Comparison of ENCODE assay signal across 29 cellular contexts in the genomic region with DNA sequence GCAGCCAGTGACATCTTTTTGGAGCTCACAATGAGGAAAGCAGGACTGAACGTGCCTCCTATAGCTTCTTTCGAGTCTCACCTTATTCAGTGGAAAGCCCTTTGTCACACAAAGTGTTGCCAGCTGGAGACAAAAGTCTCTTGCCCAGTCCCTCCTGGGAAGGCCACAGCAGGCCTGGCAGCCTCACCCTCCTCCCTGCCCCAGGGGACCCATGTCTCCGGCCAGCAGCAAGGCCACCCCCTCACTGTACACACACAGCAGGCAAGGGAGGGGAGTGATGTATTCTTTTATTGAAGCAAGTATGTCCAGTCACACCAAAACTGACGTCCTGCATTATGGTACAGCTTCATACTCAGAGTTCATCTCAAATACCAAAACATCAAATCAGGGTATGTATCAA. TPM values are rescaled to one million over a fixed set of nuclear protein-coding genes. Genes with fewer than 3 reads are reported as not detected.
A peak's percentile ranks its signal among the peaks of the same experiment; 100 is the strongest.
DNase-seq lines count a peak whose midpoint lies in the region; ATAC-seq, FAIRE-seq and TF ChIP-seq lines count a peak whose summit lies in the region.
"Had no signal": no experiment of that assay in that cellular context is flagged by ENCODE, and none has a peak within 500 bp of the region (broad histone marks: within the 10 kb centered on the region; RNA-seq: fewer than 3 reads in every experiment).

No MANE protein-coding gene starts in this region.

- H3K4me1 ChIP-seq in aorta (ENCODE audit: control insufficient read depth in 1 of 2, insufficient read depth in 2 of 2, low read length in 2 of 2), result no peaks in the 10 kb centered on the region
- H3K4me1 ChIP-seq in psoas muscle, result no peaks in the 10 kb centered on the region
- H3K4me1 ChIP-seq: heart right ventricle, pancreas, SJSA1 had no signal

- no peak overlapping the region for H3K4me3 Mint-ChIP-seq in activated T-cell treated with anti-CD3 and anti-CD28 coated beads, Interleukin-2, amount 50 U/mL, for 72 hours
- no peak overlapping the region for H3K4me3 Mint-ChIP-seq in glutamatergic neuron (ENCODE audit: unreplicated experiment)
- no peak overlapping the region for H3K4me3 Mint-ChIP-seq in stimulated activated naive B cell treated with anti-CD40 and anti-IgM and Interleukin-4, amounts not matched to agents 10 μg/mL and 1 μg/mL and 100 μg/mL, for 72 hours
- H3K4me3 Mint-ChIP-seq: activated CD4-positive, alpha-beta T cell treated with anti-CD3 and anti-CD28 coated beads for 36 hours; nephron; type B pancreatic cell had no signal

- no peaks in the 10 kb centered on the region for H3K27me3 Mint-ChIP-seq in activated T-cell treated with anti-CD3 and anti-CD28 coated beads, Interleukin-2, amount 50 U/mL, for 72 hours (ENCODE audit: low read depth)
- H3K27me3 Mint-ChIP-seq in glutamatergic neuron (ENCODE audit: unreplicated experiment), result peaks cover 7% of the 10 kb centered on the region
- no peaks in the 10 kb centered on the region for H3K27me3 Mint-ChIP-seq in stimulated activated naive B cell treated with anti-CD40 and anti-IgM and Interleukin-4, amounts not matched to agents 10 μg/mL and 1 μg/mL and 100 μg/mL, for 72 hours
- H3K27me3 Mint-ChIP-seq: activated CD4-positive, alpha-beta T cell treated with anti-CD3 and anti-CD28 coated beads for 36 hours; type B pancreatic cell had no signal

- intact Hi-C loops in aorta (cut with DNase I) (no loop called here), psoas muscle (cut with DNase I) (no loop called here)

- H3K27me3 ChIP-seq in aorta (ENCODE audit: control insufficient read depth in 1 of 2, insufficient read depth in 2 of 2, low read length in 1 of 2) (no peaks in the 10 kb centered on the region), psoas muscle (ENCODE audit: insufficient read depth in 3 of 3, low read length in 2 of 3) (no peaks in the 10 kb centered on the region)
- H3K27me3 ChIP-seq: dorsolateral prefrontal cortex, pancreas, sigmoid colon, SJSA1 had no signal

- whole genome bisulfite sequencing in aorta, 2 donors, result 21 to 34% methylated on average over 4 of the region's 4 CpGs
- WGBS in psoas muscle, 3 donors, result 55 to 72% (median 60%) methylated on average over 4 of the region's 4 CpGs

- H3K27ac ChIP-seq in aorta (ENCODE audit: low read depth in 1 of 2, low read length in 2 of 2) (no peak overlapping the region), psoas muscle (no peak overlapping the region)
- H3K27ac ChIP-seq: heart right ventricle, pancreas, sigmoid colon, SJSA1 had no signal

- FAIRE-seq in HTR-8/SVneo (lab: Jason Lieb, UNC), result peak; percentile 9
- FAIRE-seq: astrocyte, pancreas, RCC 7860, TTC549 had no signal

- H3K36me3 ChIP-seq in aorta (ENCODE audit: control insufficient read depth in 1 of 2, insufficient read depth in 2 of 2, low read length in 1 of 2) (no peaks in the 10 kb centered on the region), psoas muscle (ENCODE audit: insufficient read depth in 1 of 2, low read depth in 1 of 2) (no peaks in the 10 kb centered on the region)
- H3K36me3 ChIP-seq: sigmoid colon, SJSA1 had no signal

- no peak for ATAC-seq in activated T-cell treated with anti-CD3 and anti-CD28 coated beads, Interleukin-2, amount 50 U/mL, for 72 hours (replicated peaks in 1 of 2)
- ATAC-seq in aorta (ENCODE audit: low FRiP score) (no peak), GM18907 (IDR thresholded peaks at IDR 0.05; ENCODE audit: unreplicated experiment) (no peak), psoas muscle (no peak)
- no peak for ATAC-seq in stimulated activated naive B cell treated with anti-CD40 and anti-IgM and Interleukin-4, amounts not matched to agents 10 μg/mL and 1 μg/mL and 100 μg/mL, for 72 hours (replicated peaks)
- ATAC-seq: activated CD4-positive, alpha-beta T cell treated with anti-CD3 and anti-CD28 coated beads for 36 hours; left colon had no signal

- H3K4me3 ChIP-seq in aorta (ENCODE audit: low read length in 2 of 2) (no peak overlapping the region), psoas muscle (no peak overlapping the region)
- H3K4me3 ChIP-seq: dorsolateral prefrontal cortex, heart right ventricle, pancreas, sigmoid colon, SJSA1 had no signal

- H3K9me3 ChIP-seq in aorta (ENCODE audit: control insufficient read depth, low read length) (no peaks in the 10 kb centered on the region), psoas muscle (no peaks in the 10 kb centered on the region)
- H3K9me3 ChIP-seq: heart right ventricle, pancreas, sigmoid colon, SJSA1 had no signal

- H3K27ac Mint-ChIP-seq in activated T-cell treated with anti-CD3 and anti-CD28 coated beads, Interleukin-2, amount 50 U/mL, for 72 hours, result peak overlapping the region; percentile 10
- H3K27ac Mint-ChIP-seq in glutamatergic neuron (ENCODE audit: unreplicated experiment), result peak overlapping the region; percentile 43
- no peak overlapping the region for H3K27ac Mint-ChIP-seq in stimulated activated naive B cell treated with anti-CD40 and anti-IgM and Interleukin-4, amounts not matched to agents 10 μg/mL and 1 μg/mL and 100 μg/mL, for 72 hours
- H3K27ac Mint-ChIP-seq: activated CD4-positive, alpha-beta T cell treated with anti-CD3 and anti-CD28 coated beads for 36 hours; activated T-helper 2 cell treated with anti-CD3 and anti-CD28 coated beads, Interferon-gamma antibody, Interleukin-2, Interleukin-4, amounts not matched to agents 10 μg/mL and 5 μg/mL and 100 μg/mL, durations not matched to agents 14 hours and 24 hours and 36 hours; nephron; type B pancreatic cell had no signal

- TF ChIP-seq CTCF in glutamatergic neuron (IDR thresholded peaks at IDR 0.05; ENCODE audit: partially characterized antibody, unreplicated experiment) (no peak), psoas muscle (IDR thresholded peaks at IDR 0.05) (no peak)

- H3K36me3 Mint-ChIP-seq in activated T-cell treated with anti-CD3 and anti-CD28 coated beads, Interleukin-2, amount 50 U/mL, for 72 hours (ENCODE audit: insufficient read depth in 2 of 2), result no peaks in the 10 kb centered on the region
- no peaks in the 10 kb centered on the region for H3K36me3 Mint-ChIP-seq in glutamatergic neuron (ENCODE audit: unreplicated experiment)
- H3K36me3 Mint-ChIP-seq in stimulated activated naive B cell treated with anti-CD40 and anti-IgM and Interleukin-4, amounts not matched to agents 10 μg/mL and 1 μg/mL and 100 μg/mL, for 72 hours, result peaks cover 1 to 13% of the 10 kb centered on the region in 2 donors
- H3K36me3 Mint-ChIP-seq: activated naive CD4-positive, alpha-beta T cell treated with anti-CD3 and anti-CD28 coated beads, Interleukin-2, amount 50 U/mL, for 72 hours had no signal

- H3K4me1 Mint-ChIP-seq in activated T-cell treated with anti-CD3 and anti-CD28 coated beads, Interleukin-2, amount 50 U/mL, for 72 hours (ENCODE audit: low read depth), result peaks cover 4% of the 10 kb centered on the region
- H3K4me1 Mint-ChIP-seq in glutamatergic neuron (ENCODE audit: low read depth, unreplicated experiment), result peaks cover 19% of the 10 kb centered on the region
- H3K4me1 Mint-ChIP-seq in stimulated activated naive B cell treated with anti-CD40 and anti-IgM and Interleukin-4, amounts not matched to agents 10 μg/mL and 1 μg/mL and 100 μg/mL, for 72 hours, result peaks cover 0 to 2% of the 10 kb centered on the region in 2 donors
- H3K4me1 Mint-ChIP-seq: activated CD4-positive, alpha-beta T cell treated with anti-CD3 and anti-CD28 coated beads for 36 hours; nephron had no signal

- no peak for DNase-seq in activated T-cell treated with anti-CD3 and anti-CD28 coated beads, Interleukin-2, amount 50 U/mL, for 72 hours
- DNase-seq in activated T-cell treated with anti-CD3 and anti-CD28 coated beads, Interleukin-2, amount 50 U/mL, for 1 hour, result no peak
- DNase-seq in HTR-8/SVneo (ENCODE audit: insufficient read length, low spot score) (no peak), glutamatergic neuron (no peak), aorta (peak; percentile 19 to 67), psoas muscle (no peak)
- no peak for DNase-seq in stimulated activated naive B cell treated with anti-CD40 and anti-IgM and Interleukin-4, amounts not matched to agents 10 μg/mL and 1 μg/mL and 100 μg/mL, for 72 hours
- DNase-seq: activated CD4-positive, alpha-beta T cell treated with anti-CD3 and anti-CD28 coated beads for 36 hours; central memory CD4-positive, alpha-beta T cell; DMS79; GF-D8; GOT3; left colon; midbrain; NCI-H1436 treated with DMSO at 0.1 percent for 48 hours; NCI-H510A; sigmoid colon had no signal

- H3K9me3 Mint-ChIP-seq in activated T-cell treated with anti-CD3 and anti-CD28 coated beads, Interleukin-2, amount 50 U/mL, for 72 hours, result no peaks in the 10 kb centered on the region
- H3K9me3 Mint-ChIP-seq in glutamatergic neuron (ENCODE audit: unreplicated experiment), result peaks cover 2% of the 10 kb centered on the region
- H3K9me3 Mint-ChIP-seq in stimulated activated naive B cell treated with anti-CD40 and anti-IgM and Interleukin-4, amounts not matched to agents 10 μg/mL and 1 μg/mL and 100 μg/mL, for 72 hours, result no peaks in the 10 kb centered on the region
- H3K9me3 Mint-ChIP-seq: activated naive CD4-positive, alpha-beta T cell treated with anti-CD3 and anti-CD28 coated beads, Interleukin-2, amount 50 U/mL, for 72 hours; activated T-helper 2 cell treated with anti-CD3 and anti-CD28 coated beads, Interferon-gamma antibody, Interleukin-2, Interleukin-4, amounts not matched to agents 10 μg/mL and 5 μg/mL and 100 μg/mL, durations not matched to agents 14 hours and 24 hours and 36 hours; nephron; type B pancreatic cell had no signal

RNA-seq across cellular contexts. Expression of gene CSGALNACT2, which starts 56.0 kb away (rescaled TPM):
- 10 to 100 TPM; 51.3 to 55.2 TPM for total RNA-seq in activated T-cell treated with anti-CD3 and anti-CD28 coated beads, Interleukin-2, amount 50 U/mL, for 72 hours
- 28.3 TPM for total RNA-seq in glutamatergic neuron (ENCODE audit: unreplicated experiment)
- 10 to 100 TPM; 32.7 to 35.8 TPM for total RNA-seq in aorta
- 10 to 100 TPM; 18.2 to 20.1 TPM for polyA plus RNA-seq in aorta
- 10 to 100 TPM; 14.1 to 23.4 (median 18.2) TPM for total RNA-seq in psoas muscle
- 10 to 100 TPM; 10.2 to 33.1 (median 23.0) TPM for polyA plus RNA-seq in psoas muscle

Comparison
In these comparisons a context has a peak if more than half of its experiments do, and no peak if none do; other contexts are left out.
1. DNase-seq: peak in aorta (2 of 2); none in activated T-cell treated with anti-CD3 and anti-CD28 coated beads, Interleukin-2, amount 50 U/mL, for 72 hours (0 of 2), activated T-cell treated with anti-CD3 and anti-CD28 coated beads, Interleukin-2, amount 50 U/mL, for 1 hour (single experiment), HTR-8/SVneo (single experiment), glutamatergic neuron (single experiment), psoas muscle (0 of 2) and stimulated activated naive B cell treated with anti-CD40 and anti-IgM and Interleukin-4, amounts not matched to agents 10 μg/mL and 1 μg/mL and 100 μg/mL, for 72 hours (single experiment).